In genomic region chr10:61662794-61663259, GRCh38 we compare ENCODE assay signal across 9 cellular contexts. TPM values are rescaled to one million over a fixed set of nuclear protein-coding genes. Genes with fewer than 3 reads are reported as not detected.
DNase-seq lines count a peak whose midpoint lies in the region; ATAC-seq, FAIRE-seq and TF ChIP-seq lines count a peak whose summit lies in the region.
"Had no signal": no experiment of that assay in that cellular context is flagged by ENCODE, and none has a peak within 500 bp of the region (broad histone marks: within the 10 kb centered on the region; RNA-seq: fewer than 3 reads in every experiment).

Gene CABCOCO1, plus strand, starts transcription at chr10:61662929. Its CDS starts 44 bp downstream, at chr10:61662973.

- H3K27me3 ChIP-seq in astrocyte (ENCODE audit: insufficient read depth, low read length) = no peaks in the 10 kb centered on the region
- H3K27me3 ChIP-seq: BLaER1 had no signal

- peak within 1 kb of the TSS; percentile 73 for H3K4me3 ChIP-seq in astrocyte (ENCODE audit: insufficient read depth, low read depth, low read length)
- H3K4me3 ChIP-seq: BLaER1 had no signal

- H3K4me1 Mint-ChIP-seq in astrocyte (ENCODE audit: low read depth, unreplicated experiment) = no peaks in the 10 kb centered on the region
- peaks cover 2% of the 10 kb centered on the region for H3K4me1 Mint-ChIP-seq in activated naive CD8-positive, alpha-beta T cell treated with anti-CD3 and anti-CD28 coated beads, Interleukin-2, amount 50 U/mL, for 24 hours

- H3K36me3 ChIP-seq in astrocyte (ENCODE audit: insufficient read depth, low read length) = no peaks in the 10 kb centered on the region
- H3K36me3 ChIP-seq: BLaER1 had no signal

- H3K4me1 ChIP-seq in astrocyte (ENCODE audit: insufficient read depth, low read length) = no peaks in the 10 kb centered on the region
- H3K4me1 ChIP-seq: BLaER1 had no signal

- no peak for TF ChIP-seq CTCF in astrocyte (IDR thresholded peaks at IDR 0.05; ENCODE audit: insufficient read depth, low read depth, low read length)

- no peak within 1 kb of the TSS for H3K27ac Mint-ChIP-seq in astrocyte (ENCODE audit: unreplicated experiment)
- no peak within 1 kb of the TSS for H3K27ac Mint-ChIP-seq in activated naive CD8-positive, alpha-beta T cell treated with anti-CD3 and anti-CD28 coated beads, Interleukin-2, amount 50 U/mL, for 24 hours

- H3K27ac ChIP-seq in astrocyte (ENCODE audit: low read depth, low read length) = peak within 1 kb of the TSS; percentile 14
- H3K27ac ChIP-seq: BLaER1 had no signal

- peak within 1 kb of the TSS; percentile 82 for H3K9ac ChIP-seq in astrocyte (ENCODE audit: low read length)
- H3K9ac ChIP-seq: BLaER1 had no signal

- H3K27me3 Mint-ChIP-seq in astrocyte (ENCODE audit: low read depth, unreplicated experiment) = no peaks in the 10 kb centered on the region
- H3K27me3 Mint-ChIP-seq in activated naive CD8-positive, alpha-beta T cell treated with anti-CD3 and anti-CD28 coated beads, Interleukin-2, amount 50 U/mL, for 24 hours = peaks cover 33% of the 10 kb centered on the region

- no peaks in the 10 kb centered on the region for H3K79me2 ChIP-seq in astrocyte (ENCODE audit: insufficient read depth, low read length)

- no peak for FAIRE-seq in astrocyte (lab: Jason Lieb, UNC)

- no peaks in the 10 kb centered on the region for H3K9me3 ChIP-seq in astrocyte (ENCODE audit: insufficient read depth, low read depth, low read length)

- H2AFZ ChIP-seq in astrocyte (ENCODE audit: low read depth, low read length) = peak within 1 kb of the TSS; percentile 88

- no peaks in the 10 kb centered on the region for H3K36me3 Mint-ChIP-seq in astrocyte (ENCODE audit: low read depth, unreplicated experiment)
- H3K36me3 Mint-ChIP-seq in activated naive CD8-positive, alpha-beta T cell treated with anti-CD3 and anti-CD28 coated beads, Interleukin-2, amount 50 U/mL, for 24 hours (ENCODE audit: low read depth) = no peaks in the 10 kb centered on the region

- no peaks in the 10 kb centered on the region for H4K20me1 ChIP-seq in astrocyte (ENCODE audit: insufficient read depth, low read length)
- H4K20me1 ChIP-seq: BLaER1 had no signal

- H3K4me2 ChIP-seq in astrocyte (ENCODE audit: low read length) = peak within 1 kb of the TSS; percentile 82
- H3K4me2 ChIP-seq: BLaER1 had no signal

- H3K4me3 Mint-ChIP-seq in astrocyte (ENCODE audit: unreplicated experiment) = peak within 1 kb of the TSS; percentile 81
- H3K4me3 Mint-ChIP-seq in activated naive CD8-positive, alpha-beta T cell treated with anti-CD3 and anti-CD28 coated beads, Interleukin-2, amount 50 U/mL, for 24 hours = no peak within 1 kb of the TSS

- no peak for ATAC-seq in GM19324 (IDR thresholded peaks at IDR 0.05; ENCODE audit: low FRiP score, unreplicated experiment)
- ATAC-seq in activated naive CD8-positive, alpha-beta T cell treated with anti-CD3 and anti-CD28 coated beads, Interleukin-2, amount 50 U/mL, for 24 hours = no peak

- peak; percentile 38 to 58 for DNase-seq in NCI-H524 (lab: John Stamatoyannopoulos, UW)
- DNase-seq in NCI-H524 treated with DMSO at 0.1 percent for 48 hours (lab: John Stamatoyannopoulos, UW) = no peak
- peak; percentile 47 for DNase-seq in astrocyte (ENCODE audit: low read depth)
- peak; percentile 60 for DNase-seq in hepatic stellate cell (ENCODE audit: low spot score)
- DNase-seq in pons (ENCODE audit: low spot score) = peak; percentile 71
- DNase-seq in activated naive CD8-positive, alpha-beta T cell treated with anti-CD3 and anti-CD28 coated beads, Interleukin-2, amount 50 U/mL, for 24 hours = no peak
- no peak for DNase-seq in activated CD4-positive, alpha-beta T cell treated with anti-CD3 and anti-CD28 coated beads for 4 hours

- no peaks in the 10 kb centered on the region for H3K9me3 Mint-ChIP-seq in astrocyte (ENCODE audit: unreplicated experiment)
- no peaks in the 10 kb centered on the region for H3K9me3 Mint-ChIP-seq in activated naive CD8-positive, alpha-beta T cell treated with anti-CD3 and anti-CD28 coated beads, Interleukin-2, amount 50 U/mL, for 24 hours

RNA-seq across cellular contexts. Expression of gene CABCOCO1, which starts in this region (rescaled TPM):
- 0.23 TPM in 1 of 2 replicates, not detected in the other for total RNA-seq in astrocyte

Comparison
In these comparisons a context has a peak if more than half of its experiments do, and no peak if none do; other contexts are left out.
1. DNase-seq: peak in NCI-H524 (2 of 2), hepatic stellate cell (single experiment) and pons (single experiment); none in NCI-H524 treated with DMSO at 0.1 percent for 48 hours (single experiment), activated naive CD8-positive, alpha-beta T cell treated with anti-CD3 and anti-CD28 coated beads, Interleukin-2, amount 50 U/mL, for 24 hours (single experiment) and activated CD4-positive, alpha-beta T cell treated with anti-CD3 and anti-CD28 coated beads for 4 hours (0 of 2).
2. Peak in DNase-seq, H3K4me3 ChIP-seq, H3K27ac ChIP-seq, H3K9ac ChIP-seq and H3K4me2 ChIP-seq in astrocyte; RNA of the gene not detected or under 1 TPM.